In the genomic region with DNA sequence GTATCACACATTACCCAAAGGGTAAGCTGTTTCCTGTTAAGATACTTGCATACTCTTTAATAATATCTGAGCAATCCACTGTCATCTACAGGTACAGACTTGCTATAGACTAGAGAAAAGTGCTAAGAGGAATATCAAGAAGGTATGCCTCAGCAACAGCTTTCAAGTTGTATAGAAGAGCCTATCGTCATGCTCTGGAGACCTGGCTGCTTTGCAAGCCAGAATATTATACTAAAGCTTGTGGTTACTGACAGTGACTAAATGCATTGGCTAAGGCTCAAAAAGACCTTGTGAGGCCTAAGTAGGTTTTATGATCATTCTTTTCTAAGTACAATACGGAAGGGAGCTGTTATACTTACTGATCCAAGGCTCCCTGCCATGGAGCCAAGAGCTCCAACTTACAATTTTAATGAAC, we compare ENCODE assay signal across 8 cellular contexts. TPM values are rescaled to one million over a fixed set of nuclear protein-coding genes. Genes with fewer than 3 reads are reported as not detected.
DNase-seq lines count a peak whose midpoint lies in the region; ATAC-seq, FAIRE-seq and TF ChIP-seq lines count a peak whose summit lies in the region.

No MANE protein-coding gene starts in this region.

- H3K36me3 ChIP-seq in SU-DHL-6 (ENCODE audit: low read length), result no peaks in the 10 kb centered on the region

- DNase-seq in CD1c-positive myeloid dendritic cell (ENCODE audit: extremely low spot score) (peak; percentile 6), kidney tubule cell (ENCODE audit: low spot score) (peak; percentile 78), chondrocyte (ENCODE audit: low spot score) (no peak), frontal cortex (ENCODE audit: low spot score in 2 of 2) (no peak), cerebellar nuclear complex (lab: John Stamatoyannopoulos, UW) (no peak)

- no peak overlapping the region for H3K9ac ChIP-seq in SU-DHL-6 (ENCODE audit: low read length)

- H3K4me3 Mint-ChIP-seq in chondrocyte (ENCODE audit: unreplicated experiment), result no peak overlapping the region

- H4K20me1 ChIP-seq in SU-DHL-6 (ENCODE audit: low read depth, low read length), result no peaks in the 10 kb centered on the region

- H2AFZ ChIP-seq in SU-DHL-6 (ENCODE audit: low read depth, low read length, severe bottlenecking), result no peak overlapping the region

- peaks cover 2% of the 10 kb centered on the region for H3K36me3 Mint-ChIP-seq in chondrocyte (ENCODE audit: low read depth)

- no peaks in the 10 kb centered on the region for H3K27me3 ChIP-seq in SU-DHL-6 (ENCODE audit: low read length)

- FAIRE-seq in frontal cortex (lab: Jason Lieb, UNC), result no peak

- ATAC-seq in GM19328 (IDR thresholded peaks at IDR 0.05; ENCODE audit: unreplicated experiment) (peak; percentile 79), HG03354 (IDR thresholded peaks at IDR 0.05; ENCODE audit: poor library complexity, severe bottlenecking, unreplicated experiment) (peak; percentile 91)

- H3K9me2 ChIP-seq in SU-DHL-6 (replicated peaks; ENCODE audit: insufficient read depth, low read length), result no peaks in the 10 kb centered on the region

- no peaks in the 10 kb centered on the region for H3K9me3 Mint-ChIP-seq in chondrocyte (ENCODE audit: low read depth)

- TF ChIP-seq CTCF in SU-DHL-6 (IDR thresholded peaks at IDR 0.05; ENCODE audit: insufficient read depth, low read length, poor library complexity, severe bottlenecking) (no peak), chondrocyte (IDR thresholded peaks at IDR 0.05) (no peak)

- peaks cover 5% of the 10 kb centered on the region; the same call in 1 of the 2 replicates for H3K79me2 ChIP-seq in SU-DHL-6 (ENCODE audit: insufficient read depth, low read length)

- no peaks in the 10 kb centered on the region for H3K27me3 Mint-ChIP-seq in chondrocyte (ENCODE audit: low read depth)

- H3K4me2 ChIP-seq in SU-DHL-6 (ENCODE audit: low read depth, low read length, poor library complexity, severe bottlenecking), result peak overlapping the region; percentile 52

- H3F3A ChIP-seq in SU-DHL-6 (ENCODE audit: insufficient read depth), result no peaks in the 10 kb centered on the region

- no peak overlapping the region for H3K27ac ChIP-seq in SU-DHL-6 (ENCODE audit: low read depth, low read length)

- peaks cover 10% of the 10 kb centered on the region for H3K4me1 Mint-ChIP-seq in chondrocyte (ENCODE audit: low read depth)

- H3K9me3 ChIP-seq in SU-DHL-6 (ENCODE audit: insufficient read depth, low read length), result no peaks in the 10 kb centered on the region

- no peak overlapping the region for H3K4me3 ChIP-seq in SU-DHL-6 (ENCODE audit: insufficient read depth, low read length, poor library complexity, severe bottlenecking)

- no peak overlapping the region for H3K27ac Mint-ChIP-seq in chondrocyte (ENCODE audit: unreplicated experiment)

RNA-seq across cellular contexts. Expression of a gene that starts 11.3 kb away (rescaled TPM):
- total RNA-seq in chondrocyte, result 155 to 171 TPM (median 157 TPM) in 3 replicates
- total RNA-seq in frontal cortex, result 33.8 TPM

Comparison
In these comparisons a context has a peak if more than half of its experiments do, and no peak if none do; other contexts are left out.
1. DNase-seq: peak in CD1c-positive myeloid dendritic cell (single experiment) and kidney tubule cell (single experiment); none in chondrocyte (single experiment), frontal cortex (0 of 2) and cerebellar nuclear complex (0 of 2).